9 cellular contexts compared by ENCODE assay signal in genomic region chr1:230863449-230863848, GRCh38.
DNase-seq lines count a peak whose midpoint lies in the region; ATAC-seq and TF ChIP-seq lines count a peak whose summit lies in the region.
"Had no signal": no experiment of that assay in that cellular context is flagged by ENCODE, and none has a peak within 500 bp of the region (broad histone marks: within the 10 kb centered on the region; RNA-seq: fewer than 3 reads in every experiment).

No MANE protein-coding gene starts in this region.

- peaks cover 17% of the 10 kb centered on the region for H3K79me2 ChIP-seq in parathyroid adenoma

- no peak overlapping the region for H3K4me2 ChIP-seq in parathyroid adenoma (ENCODE audit: low read length)

- H3K4me3 ChIP-seq in parathyroid adenoma (ENCODE audit: low read depth, low read length) = no peak overlapping the region
- H3K4me3 ChIP-seq: SJCRH30 had no signal

- H3K36me3 ChIP-seq in parathyroid adenoma (ENCODE audit: control insufficient read depth, insufficient read depth, low read length) = no peaks in the 10 kb centered on the region

- no peak overlapping the region for H3K9ac ChIP-seq in parathyroid adenoma

- DNase-seq in DMS53 (lab: John Stamatoyannopoulos, UW) (peak; percentile 95), NCI-H510A treated with DMSO at 0.1 percent for 48 hours (lab: John Stamatoyannopoulos, UW) (peak; percentile 87), globus pallidus (ENCODE audit: low spot score) (peak; percentile 67), NCI-H2081 treated with DMSO at 0.1 percent for 48 hours (lab: John Stamatoyannopoulos, UW) (no peak), LoVo (ENCODE audit: low spot score) (no peak)
- no peak for DNase-seq in stimulated activated CD4-positive, alpha-beta T cell treated with anti-CD3 and anti-CD28 coated beads, Interleukin-4, amount 100 ng/mL, for 4 hours
- DNase-seq: SJCRH30 had no signal

- H3K4me1 ChIP-seq in parathyroid adenoma = peaks cover 11% of the 10 kb centered on the region

- no peaks in the 10 kb centered on the region for H3K27me3 ChIP-seq in parathyroid adenoma (ENCODE audit: control insufficient read depth, insufficient read depth, low read length)
- H3K27me3 ChIP-seq: SJCRH30 had no signal

- no peak for TF ChIP-seq CTCF in parathyroid adenoma (IDR thresholded peaks at IDR 0.05)

- no peaks in the 10 kb centered on the region for H3K9me3 ChIP-seq in parathyroid adenoma (ENCODE audit: control insufficient read depth, low read length)
- H3K9me3 ChIP-seq: SJCRH30 had no signal

- no peak overlapping the region for H2AFZ ChIP-seq in parathyroid adenoma

- no peak for ATAC-seq in GM18498 (IDR thresholded peaks at IDR 0.05; ENCODE audit: unreplicated experiment)

- peak overlapping the region; percentile 74 for H3K27ac ChIP-seq in parathyroid adenoma
- H3K27ac ChIP-seq: SJCRH30 had no signal

Comparison
In these comparisons a context has a peak if more than half of its experiments do, and no peak if none do; other contexts are left out.
1. DNase-seq: peak in DMS53 (single experiment), NCI-H510A treated with DMSO at 0.1 percent for 48 hours (single experiment) and globus pallidus (single experiment); none in stimulated activated CD4-positive, alpha-beta T cell treated with anti-CD3 and anti-CD28 coated beads, Interleukin-4, amount 100 ng/mL, for 4 hours (0 of 2), NCI-H2081 treated with DMSO at 0.1 percent for 48 hours (single experiment) and LoVo (single experiment).